Comparison of ENCODE assay signal across 8 cellular contexts in genomic region chr1:207825296-207825695, GRCh38.
DNase-seq lines count a peak whose midpoint lies in the region; ATAC-seq, FAIRE-seq and TF ChIP-seq lines count a peak whose summit lies in the region.

No MANE protein-coding gene starts in this region.

- H3K4me1 ChIP-seq in gastroesophageal sphincter (peaks cover 23 to 77% (median 54%) of the 10 kb centered on the region in 3 donors), spleen (peaks cover 72 to 100% (median 94%) of the 10 kb centered on the region in 6 donors)

- peaks cover 24% of the 10 kb centered on the region for H3K36me3 Mint-ChIP-seq in activated CD8-positive, alpha-beta T cell treated with anti-CD3 and anti-CD28 coated beads for 36 hours (ENCODE audit: low read depth)
- no peaks in the 10 kb centered on the region for H3K36me3 Mint-ChIP-seq in WTC11

- H3K4me1 Mint-ChIP-seq in activated CD8-positive, alpha-beta T cell treated with anti-CD3 and anti-CD28 coated beads for 36 hours (ENCODE audit: low read depth), result peaks cover 89% of the 10 kb centered on the region
- H3K4me1 Mint-ChIP-seq in WTC11, result peaks cover 22% of the 10 kb centered on the region

- H3K9me3 Mint-ChIP-seq in activated CD8-positive, alpha-beta T cell treated with anti-CD3 and anti-CD28 coated beads for 36 hours, result no peaks in the 10 kb centered on the region
- H3K9me3 Mint-ChIP-seq in WTC11, result no peaks in the 10 kb centered on the region

- 41 to 51% methylated on average over 2 to 3 of the region's 3 CpGs for WGBS in gastroesophageal sphincter (ENCODE audit: low coverage in 1 of 2), 2 donors
- 78 to 92% (median 87%) methylated on average over 3 of the region's 3 CpGs for whole genome bisulfite sequencing in spleen, 5 donors

- H3K27me3 ChIP-seq in GM06990 (replicated peaks; ENCODE audit: control insufficient read depth, insufficient read depth, low read length) (no peaks in the 10 kb centered on the region), gastroesophageal sphincter (no peaks in the 10 kb centered on the region), spleen (replicated peaks in 1 of 7) (no peaks in the 10 kb centered on the region)

- no peak for TF ChIP-seq CTCF in GM06990 (IDR thresholded peaks at IDR 0.05; ENCODE audit: insufficient read depth, low read length, poor library complexity, severe bottlenecking)
- TF ChIP-seq CTCF in activated CD8-positive, alpha-beta T cell treated with anti-CD3 and anti-CD28 coated beads for 36 hours (IDR thresholded peaks at IDR 0.05), result no peak
- peak in 1 of 4 experiments; percentile 16 for TF ChIP-seq CTCF in gastroesophageal sphincter (IDR thresholded peaks at IDR 0.05)
- TF ChIP-seq CTCF in spleen (IDR thresholded peaks at IDR 0.05 in 8 of 11, conservative IDR thresholded peaks at IDR 0.05 in 3 of 11), result no peak
- no peak for TF ChIP-seq CTCF in WTC11 (IDR thresholded peaks at IDR 0.05)

- no peaks in the 10 kb centered on the region for H3K27me3 Mint-ChIP-seq in activated CD8-positive, alpha-beta T cell treated with anti-CD3 and anti-CD28 coated beads for 36 hours
- no peaks in the 10 kb centered on the region for H3K27me3 Mint-ChIP-seq in WTC11 (ENCODE audit: low read depth)

- ATAC-seq in activated CD8-positive, alpha-beta T cell treated with anti-CD3 and anti-CD28 coated beads for 36 hours, result no peak
- ATAC-seq in gastroesophageal sphincter (no peak), WTC11 (no peak)

- H3K27ac Mint-ChIP-seq in activated CD8-positive, alpha-beta T cell treated with anti-CD3 and anti-CD28 coated beads for 36 hours, result peak overlapping the region; percentile 92
- no peak overlapping the region for H3K27ac Mint-ChIP-seq in WTC11

- H3K36me3 ChIP-seq in GM06990 (ENCODE audit: control insufficient read depth, insufficient read depth, low read length) (no peaks in the 10 kb centered on the region), gastroesophageal sphincter (peaks cover 0 to 17% of the 10 kb centered on the region in 2 donors), spleen (peaks cover 0 to 19% (median 0%) of the 10 kb centered on the region in 6 donors)

- POLR2A ChIA-PET in activated CD8-positive, alpha-beta T cell treated with anti-CD3 and anti-CD28 coated beads for 36 hours (lab: Charles Lee), result interaction anchor here (0.9 to 3.4 kb wide), 7 partner anchors 10 to 73 kb away, joined by 4 to 28 read pairs (median 4); partner anchors contain the start of gene CD46
- POLR2A ChIA-PET in WTC11 (lab: Charles Lee), result no interaction called here

- no peak for TF ChIP-seq POLR2A in gastroesophageal sphincter (IDR thresholded peaks at IDR 0.05)
- TF ChIP-seq POLR2A in spleen (IDR thresholded peaks at IDR 0.05), result no peak
- no peak for TF ChIP-seq POLR2A in GM12891 (IDR thresholded peaks at IDR 0.05; ENCODE audit: low read depth, low read length)

- no peaks in the 10 kb centered on the region for H3K9me3 ChIP-seq in gastroesophageal sphincter
- H3K9me3 ChIP-seq in spleen, result no peaks in the 10 kb centered on the region

- H3K27ac ChIP-seq in gastroesophageal sphincter, result peak overlapping the region; percentile 97 to 100 (median 98)
- H3K27ac ChIP-seq in spleen, result peak overlapping the region; percentile 94 to 98 (median 96)

- no peak for FAIRE-seq in GM12891 (lab: Jason Lieb, UNC)

- intact Hi-C loops in activated CD8-positive, alpha-beta T cell treated with anti-CD3 and anti-CD28 coated beads for 36 hours (cut with micrococcal nuclease), result loop anchor here (5.0 kb wide), 1 partner anchor 137 kb away; no protein-coding TSS in a partner anchor
- intact Hi-C loops in spleen (cut with DNase I; ENCODE audit: low total_unique reads), result loop anchor here (5.0 kb wide), 1 partner anchor 42 kb away; no protein-coding TSS in a partner anchor

- DNase-seq in GM06990 (ENCODE audit: extremely low read depth, insufficient read length) (no peak), spleen (no peak), hypothalamus (lab: John Stamatoyannopoulos, UW) (no peak), WTC11 (ENCODE audit: low spot score) (no peak), GM12891 (ENCODE audit: insufficient read length, low spot score) (no peak), NCI-H2171 treated with DMSO at 0.1 percent for 48 hours (lab: John Stamatoyannopoulos, UW) (no peak)
- no peak for DNase-seq in activated CD8-positive, alpha-beta T cell treated with anti-CD3 and anti-CD28 coated beads for 36 hours

- peak overlapping the region; percentile 77 for H3K4me3 Mint-ChIP-seq in activated CD8-positive, alpha-beta T cell treated with anti-CD3 and anti-CD28 coated beads for 36 hours
- H3K4me3 Mint-ChIP-seq in WTC11, result no peak overlapping the region

- H3K4me3 ChIP-seq in GM06990 (replicated peaks; ENCODE audit: low read depth, low read length) (peak overlapping the region; percentile 31; the same call in 1 of the 2 replicates), gastroesophageal sphincter (peak overlapping the region; percentile 80 to 92), spleen (peak overlapping the region in 4 of 8 donors; percentile 20 to 86 (median 22))

- no peak for TF ChIP-seq EP300 in gastroesophageal sphincter (IDR thresholded peaks at IDR 0.05)

- CTCF ChIA-PET in activated CD8-positive, alpha-beta T cell treated with anti-CD3 and anti-CD28 coated beads for 36 hours (lab: Charles Lee), result interaction anchor here (1.3 to 11.3 kb wide), 4 partner anchors 42 to 138 kb away, joined by 3 to 387 read pairs (median 73); no protein-coding TSS in a partner anchor
- CTCF ChIA-PET in WTC11 (lab: Charles Lee), result interaction anchor here (3.0 to 4.1 kb wide), 2 partner anchors 60 to 138 kb away, joined by 16 to 18 read pairs; no protein-coding TSS in a partner anchor

TF ChIP-seq in WTC11, 78 proteins besides CTCF, POLR2A, EP300 and RAD21 (continues in another document):
- TF ChIP-seq ZNF416 (CRISPR knock-in tag; IDR thresholded peaks at IDR 0.05) (no peak), MYBL2 (CRISPR knock-in tag; IDR thresholded peaks at IDR 0.05) (no peak), SMAD4 (CRISPR knock-in tag; IDR thresholded peaks at IDR 0.05) (no peak), ZSCAN18 (CRISPR knock-in tag; IDR thresholded peaks at IDR 0.05) (no peak)

TF ChIP-seq in GM12891, 5 proteins besides CTCF, POLR2A, EP300 and RAD21:
- no peak for TF ChIP-seq SPI1 (IDR thresholded peaks at IDR 0.05; ENCODE audit: low read depth, low read length)
- TF ChIP-seq PAX5 (IDR thresholded peaks at IDR 0.05; ENCODE audit: insufficient read depth, low read length, severe bottlenecking), result no peak
- no peak for TF ChIP-seq POLR2AphosphoS5 (IDR thresholded peaks at IDR 0.05; ENCODE audit: low read depth, low read length)
- no peak for TF ChIP-seq TAF1 (IDR thresholded peaks at IDR 0.05; ENCODE audit: low read depth, low read length)
- no peak for TF ChIP-seq POU2F2 (IDR thresholded peaks at IDR 0.05; ENCODE audit: low read depth, low read length)
